ENCODE assay signal across 9 cellular contexts in genomic region chr3:143977326-143978262, GRCh38. TPM values are rescaled to one million over a fixed set of nuclear protein-coding genes. Genes with fewer than 3 reads are reported as not detected.
DNase-seq lines count a peak whose midpoint lies in the region; ATAC-seq and TF ChIP-seq lines count a peak whose summit lies in the region.
"Had no signal": no experiment of that assay in that cellular context is flagged by ENCODE, and none has a peak within 500 bp of the region (broad histone marks: within the 10 kb centered on the region; RNA-seq: fewer than 3 reads in every experiment).

No MANE protein-coding gene starts in this region.

- TF ChIP-seq CTCF in SU-DHL-6 (IDR thresholded peaks at IDR 0.05; ENCODE audit: insufficient read depth, low read length, poor library complexity, severe bottlenecking) (no peak), PC-9 (conservative IDR thresholded peaks at IDR 0.05) (no peak)

- peaks cover 72% of the 10 kb centered on the region for H4K20me1 ChIP-seq in SU-DHL-6 (ENCODE audit: low read depth, low read length)
- no peaks in the 10 kb centered on the region for H4K20me1 ChIP-seq in PC-9 (ENCODE audit: insufficient read depth)

- H3K4me1 Mint-ChIP-seq in memory B cell, result peaks cover 46% of the 10 kb centered on the region

- peaks cover 4% of the 10 kb centered on the region for H3K36me3 Mint-ChIP-seq in memory B cell

- H3K4me2 ChIP-seq in SU-DHL-6 (ENCODE audit: low read depth, low read length, poor library complexity, severe bottlenecking) (peak overlapping the region; percentile 98), PC-9 (no peak overlapping the region)

- H3K9me3 ChIP-seq in SU-DHL-6 (ENCODE audit: insufficient read depth, low read length), result no peaks in the 10 kb centered on the region
- no peaks in the 10 kb centered on the region for H3K9me3 ChIP-seq in PC-9 (ENCODE audit: insufficient read depth, low read depth)

- H3K27me3 ChIP-seq in SU-DHL-6 (ENCODE audit: low read length) (no peaks in the 10 kb centered on the region), PC-9 (ENCODE audit: insufficient read depth, low read depth) (no peaks in the 10 kb centered on the region)

- no peaks in the 10 kb centered on the region for H3K27me3 Mint-ChIP-seq in memory B cell

- intact Hi-C loops in PC-9 (cut with micrococcal nuclease; ENCODE audit: unreplicated experiment), result loop anchor here (10.0 kb wide), 1 partner anchor 717 kb away; no protein-coding TSS in a partner anchor

- H3K4me1 ChIP-seq in PC-9 (replicated peaks; ENCODE audit: insufficient read depth), result peaks cover 28% of the 10 kb centered on the region

- POLR2A ChIA-PET in PC-9 (lab: Charles Lee; ENCODE audit: unreplicated experiment), result interaction anchor here (0.5 kb wide), 1 partner anchor 87 kb away, joined by 4 read pairs; no protein-coding TSS in a partner anchor

- H3K9me2 ChIP-seq in SU-DHL-6 (replicated peaks; ENCODE audit: insufficient read depth, low read length) (no peaks in the 10 kb centered on the region), PC-9 (ENCODE audit: insufficient read depth) (no peaks in the 10 kb centered on the region)

- H2AFZ ChIP-seq in SU-DHL-6 (ENCODE audit: low read depth, low read length, severe bottlenecking), result no peak overlapping the region
- H2AFZ ChIP-seq in PC-9, result no peak overlapping the region

- peak; percentile 33 for ATAC-seq in HG03025 (IDR thresholded peaks at IDR 0.05; ENCODE audit: low FRiP score, unreplicated experiment)
- no peak for ATAC-seq in memory B cell (ENCODE audit: low read depth)

- BruUV-seq in PC-9 (replicated peaks; lab: Mats Ljungman, UMichigan), result no TSS peak

- DNase-seq in NCI-H82 (lab: John Stamatoyannopoulos, UW), result peak; percentile 33
- no peak for DNase-seq in NCI-H82 treated with DMSO at 0.1 percent for 48 hours (lab: John Stamatoyannopoulos, UW; ENCODE audit: unreplicated experiment)
- no peak for DNase-seq in memory B cell (ENCODE audit: low spot score in 2 of 2)
- DNase-seq in NCI-H2171 treated with DMSO at 0.1 percent for 48 hours (lab: John Stamatoyannopoulos, UW), result no peak
- DNase-seq in NCI-H1105 (lab: John Stamatoyannopoulos, UW), result no peak
- no peak for DNase-seq in PC-9

- no peaks in the 10 kb centered on the region for H3K9me3 Mint-ChIP-seq in memory B cell

- H3K36me3 ChIP-seq in SU-DHL-6 (ENCODE audit: low read length) (no peaks in the 10 kb centered on the region), PC-9 (ENCODE audit: low read depth) (no peaks in the 10 kb centered on the region)

- no peak overlapping the region for H3K27ac Mint-ChIP-seq in memory B cell

- no peak overlapping the region for H3K9ac ChIP-seq in SU-DHL-6 (ENCODE audit: low read length)

- H3K4me3 Mint-ChIP-seq in memory B cell, result peak overlapping the region; percentile 57

- H3K79me2 ChIP-seq in SU-DHL-6 (ENCODE audit: insufficient read depth, low read length) (peaks cover 98% of the 10 kb centered on the region), PC-9 (ENCODE audit: low read depth) (peaks cover 94% of the 10 kb centered on the region)

- H3K27ac ChIP-seq in SU-DHL-6 (ENCODE audit: low read depth, low read length) (no peak overlapping the region), PC-9 (no peak overlapping the region)
- H3K27ac ChIP-seq: 22Rv1 had no signal

- no peak overlapping the region for H3K4me3 ChIP-seq in SU-DHL-6 (ENCODE audit: insufficient read depth, low read length, poor library complexity, severe bottlenecking)
- H3K4me3 ChIP-seq in PC-9, result no peak overlapping the region

- CTCF ChIA-PET in PC-9 (lab: Charles Lee), result no interaction called here

- H3F3A ChIP-seq in SU-DHL-6 (ENCODE audit: insufficient read depth), result peaks cover 6% of the 10 kb centered on the region; the same call in 1 of the 2 replicates
- no peaks in the 10 kb centered on the region for H3F3A ChIP-seq in PC-9 (ENCODE audit: insufficient read depth, low read depth)

RNA-seq across cellular contexts. Expression of gene DIPK2A, which starts 6.0 kb away (rescaled TPM):
- 18.7 and 23.6 TPM in 2 replicates for total RNA-seq in PC-9 (2021)
